Comparison of ENCODE assay signal across 8 cellular contexts in the genomic region with DNA sequence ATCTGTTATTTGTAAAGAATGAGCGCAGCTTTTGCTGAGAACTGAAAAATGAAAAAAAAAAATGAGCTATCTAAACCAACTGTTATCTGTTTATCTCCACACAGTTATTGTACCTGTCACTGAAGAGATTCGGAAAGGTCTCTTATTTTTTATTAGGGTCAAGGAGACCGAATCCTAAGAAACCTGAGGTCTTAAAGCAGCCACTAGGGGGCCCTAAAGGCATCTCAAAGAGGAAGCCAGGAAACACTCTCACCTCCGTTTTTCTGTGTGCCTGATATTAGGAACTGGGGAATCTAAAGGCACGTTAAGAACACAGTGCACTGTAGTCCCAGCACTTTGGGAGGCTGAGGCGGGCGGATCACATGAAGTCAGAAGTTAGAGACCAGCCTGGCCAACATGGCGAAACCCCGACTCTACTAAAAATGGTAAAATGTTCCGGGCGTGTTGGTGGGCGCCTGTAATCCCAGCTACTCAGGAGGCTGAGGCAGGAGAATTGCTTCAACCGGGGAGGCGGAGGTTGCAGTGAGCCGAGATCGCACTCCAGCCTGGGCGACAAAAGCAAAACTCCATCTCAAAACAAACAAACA. TPM values are rescaled to one million over a fixed set of nuclear protein-coding genes. Genes with fewer than 3 reads are reported as not detected.
DNase-seq lines count a peak whose midpoint lies in the region; ATAC-seq and TF ChIP-seq lines count a peak whose summit lies in the region.

No MANE protein-coding gene starts in this region.

- H3K4me1 ChIP-seq in lung (ENCODE audit: control insufficient read depth in 2 of 2, insufficient read depth in 2 of 2, low read length in 2 of 2) = no peaks in the 10 kb centered on the region
- H3K4me1 ChIP-seq in upper lobe of left lung = peaks cover 12 to 31% (median 23%) of the 10 kb centered on the region in 4 donors

- no peak for TF ChIP-seq POLR2A in upper lobe of left lung (IDR thresholded peaks at IDR 0.05)

- ATAC-seq in lung (ENCODE audit: insufficient read depth, low FRiP score) (no peak), upper lobe of left lung (ENCODE audit: low FRiP score in 2 of 2) (no peak)
- no peak for ATAC-seq in activated CD4-positive, CD25-positive, alpha-beta regulatory T cell treated with anti-CD3 and anti-CD28 coated beads, Interleukin-2, amount 50 U/mL, for 24 hours

- no peaks in the 10 kb centered on the region for H3K9me3 ChIP-seq in lung (ENCODE audit: control insufficient read depth in 2 of 2, insufficient read depth in 1 of 2, low read length in 1 of 2)
- no peaks in the 10 kb centered on the region for H3K9me3 ChIP-seq in upper lobe of left lung

- H3K27me3 ChIP-seq in lung (ENCODE audit: control insufficient read depth, insufficient read depth) (no peaks in the 10 kb centered on the region), upper lobe of left lung (peaks cover 0 to 6% (median 2%) of the 10 kb centered on the region in 4 donors)

- TF ChIP-seq CTCF in lung (IDR thresholded peaks at IDR 0.05; ENCODE audit: control extremely low read depth, extremely low read depth) (peak; percentile 31), upper lobe of left lung (IDR thresholded peaks at IDR 0.05) (peak in 5 of 6 experiments; percentile 61 to 71 (median 65))

- peak; percentile 32 for TF ChIP-seq RAD21 in Ishikawa (IDR thresholded peaks at IDR 0.05; ENCODE audit: low read depth)

- WGBS in lung, 2 donors = 41 to 49% methylated on average over 17 of the region's 17 CpGs
- 37 to 38% methylated on average over 17 of the region's 17 CpGs for WGBS in upper lobe of left lung, 2 donors

- H3K4me3 ChIP-seq in lung = no peak overlapping the region
- no peak overlapping the region for H3K4me3 ChIP-seq in upper lobe of left lung

- H3K36me3 ChIP-seq in lung (ENCODE audit: control insufficient read depth in 2 of 2, insufficient read depth in 2 of 2, low read length in 2 of 2) = no peaks in the 10 kb centered on the region
- H3K36me3 ChIP-seq in upper lobe of left lung = no peaks in the 10 kb centered on the region

- no peak for TF ChIP-seq EP300 in Ishikawa (IDR thresholded peaks at IDR 0.05; ENCODE audit: borderline replicate concordance)
- TF ChIP-seq EP300 in upper lobe of left lung (IDR thresholded peaks at IDR 0.05) = no peak

- H3K27ac ChIP-seq in lung (ENCODE audit: low read depth in 1 of 2, low read length in 1 of 2) (no peak overlapping the region), upper lobe of left lung (no peak overlapping the region)

- DNase-seq in NCI-H748 (lab: John Stamatoyannopoulos, UW; ENCODE audit: unreplicated experiment) = peak; percentile 54
- no peak for DNase-seq in NCI-H748 treated with DMSO at 0.1 percent for 48 hours (lab: John Stamatoyannopoulos, UW)
- DNase-seq in OCI-M2 (lab: John Stamatoyannopoulos, UW; ENCODE audit: unreplicated experiment) = peak; percentile 3
- DNase-seq in dermis microvascular lymphatic vessel endothelial cell (ENCODE audit: low read depth in 2 of 2) = peak; percentile 12 to 68
- peak; percentile 69 for DNase-seq in lung (ENCODE audit: low spot score)
- DNase-seq in upper lobe of left lung = peak in 1 of 2 donors; percentile 68

TF ChIP-seq in Ishikawa, 13 proteins besides CTCF, POLR2A, EP300 and RAD21:
- TF ChIP-seq TAF1 (IDR thresholded peaks at IDR 0.05; ENCODE audit: low read depth) (no peak), TCF12 (IDR thresholded peaks at IDR 0.05; ENCODE audit: low read depth) (no peak), FOXM1 (IDR thresholded peaks at IDR 0.05; ENCODE audit: borderline replicate concordance, low read depth) (no peak), TEAD4 (IDR thresholded peaks at IDR 0.05) (no peak), MAX (IDR thresholded peaks at IDR 0.05) (no peak), EGR1 (IDR thresholded peaks at IDR 0.05) (no peak), YY1 (IDR thresholded peaks at IDR 0.05; ENCODE audit: low read depth) (no peak), NFIC (IDR thresholded peaks at IDR 0.05) (no peak), CREB1 (IDR thresholded peaks at IDR 0.05; ENCODE audit: low read depth) (no peak), CEBPB (IDR thresholded peaks at IDR 0.05) (no peak), REST (IDR thresholded peaks at IDR 0.05; ENCODE audit: low read depth) (no peak), ZBTB7A (IDR thresholded peaks at IDR 0.05; ENCODE audit: low read depth) (no peak)
- TF ChIP-seq, protein P1, sequence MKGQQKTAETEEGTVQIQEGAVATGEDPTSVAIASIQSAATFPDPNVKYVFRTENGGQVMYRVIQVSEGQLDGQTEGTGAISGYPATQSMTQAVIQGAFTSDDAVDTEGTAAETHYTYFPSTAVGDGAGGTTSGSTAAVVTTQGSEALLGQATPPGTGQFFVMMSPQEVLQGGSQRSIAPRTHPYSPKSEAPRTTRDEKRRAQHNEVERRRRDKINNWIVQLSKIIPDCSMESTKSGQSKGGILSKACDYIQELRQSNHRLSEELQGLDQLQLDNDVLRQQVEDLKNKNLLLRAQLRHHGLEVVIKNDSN (IDR thresholded peaks at IDR 0.05) = no peak

RNA-seq across cellular contexts. Expression of gene LARGE1, which starts 3.5 kb away (rescaled TPM):
- total RNA-seq in dermis microvascular lymphatic vessel endothelial cell (2.4 and 6.6 TPM in 2 replicates), lung (10 to 100 TPM; 27.2 to 41.1 TPM), upper lobe of left lung (10 to 100 TPM; 14.0 to 56.6 (median 25.3) TPM)
- polyA plus RNA-seq in lung = 1 to 10 TPM; 2.9 to 3.5 TPM
